In the genomic region with DNA sequence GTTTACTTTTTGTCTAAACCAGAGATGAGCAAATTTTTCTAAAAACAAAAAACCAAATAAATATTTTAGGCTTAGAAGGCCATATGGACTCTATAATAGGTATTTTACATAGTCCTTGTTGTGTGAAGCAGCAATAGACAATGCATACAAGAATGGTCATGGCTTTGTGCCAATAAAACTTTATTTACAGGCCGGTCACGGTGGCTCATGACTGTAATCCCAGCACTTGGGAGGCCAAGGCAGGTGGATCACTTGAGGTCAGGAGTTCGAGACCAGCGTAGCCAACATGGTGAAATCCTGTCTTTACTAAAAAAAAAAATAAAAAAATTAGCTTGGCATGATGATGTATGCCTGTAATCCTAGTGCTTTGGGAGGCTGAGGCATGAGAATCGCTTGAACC, we compare ENCODE assay signal across 2 cellular contexts.
TF ChIP-seq lines count a peak whose summit lies in the region.

No MANE protein-coding gene starts in this region.

TF ChIP-seq in HEK293, 187 proteins besides CTCF, POLR2A, EP300 and RAD21:
- TF ChIP-seq, protein P1, sequence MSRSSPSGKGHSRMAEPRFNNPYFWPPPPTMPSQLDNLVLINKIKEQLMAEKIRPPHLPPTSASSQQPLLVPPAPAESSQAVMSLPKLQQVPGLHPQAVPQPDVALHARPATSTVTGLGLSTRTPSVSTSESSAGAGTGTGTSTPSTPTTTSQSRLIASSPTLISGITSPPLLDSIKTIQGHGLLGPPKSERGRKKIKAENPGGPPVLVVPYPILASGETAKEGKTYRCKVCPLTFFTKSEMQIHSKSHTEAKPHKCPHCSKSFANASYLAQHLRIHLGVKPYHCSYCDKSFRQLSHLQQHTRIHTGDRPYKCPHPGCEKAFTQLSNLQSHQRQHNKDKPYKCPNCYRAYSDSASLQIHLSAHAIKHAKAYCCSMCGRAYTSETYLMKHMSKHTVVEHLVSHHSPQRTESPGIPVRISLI (tag by site-specific recombination; IDR thresholded peaks at IDR 0.05) = 0 out of 2 replicates have a peak, but pooled peaks have one; percentile 26
- TF ChIP-seq, protein P2, sequence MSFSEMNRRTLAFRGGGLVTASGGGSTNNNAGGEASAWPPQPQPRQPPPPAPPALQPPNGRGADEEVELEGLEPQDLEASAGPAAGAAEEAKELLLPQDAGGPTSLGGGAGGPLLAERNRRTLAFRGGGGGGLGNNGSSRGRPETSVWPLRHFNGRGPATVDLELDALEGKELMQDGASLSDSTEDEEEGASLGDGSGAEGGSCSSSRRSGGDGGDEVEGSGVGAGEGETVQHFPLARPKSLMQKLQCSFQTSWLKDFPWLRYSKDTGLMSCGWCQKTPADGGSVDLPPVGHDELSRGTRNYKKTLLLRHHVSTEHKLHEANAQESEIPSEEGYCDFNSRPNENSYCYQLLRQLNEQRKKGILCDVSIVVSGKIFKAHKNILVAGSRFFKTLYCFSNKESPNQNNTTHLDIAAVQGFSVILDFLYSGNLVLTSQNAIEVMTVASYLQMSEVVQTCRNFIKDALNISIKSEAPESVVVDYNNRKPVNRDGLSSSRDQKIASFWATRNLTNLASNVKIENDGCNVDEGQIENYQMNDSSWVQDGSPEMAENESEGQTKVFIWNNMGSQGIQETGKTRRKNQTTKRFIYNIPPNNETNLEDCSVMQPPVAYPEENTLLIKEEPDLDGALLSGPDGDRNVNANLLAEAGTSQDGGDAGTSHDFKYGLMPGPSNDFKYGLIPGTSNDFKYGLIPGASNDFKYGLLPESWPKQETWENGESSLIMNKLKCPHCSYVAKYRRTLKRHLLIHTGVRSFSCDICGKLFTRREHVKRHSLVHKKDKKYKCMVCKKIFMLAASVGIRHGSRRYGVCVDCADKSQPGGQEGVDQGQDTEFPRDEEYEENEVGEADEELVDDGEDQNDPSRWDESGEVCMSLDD (tag by site-specific recombination; IDR thresholded peaks at IDR 0.05) = no peak

TF ChIP-seq in K562, 482 proteins besides CTCF, POLR2A, EP300 and RAD21 (continued from another document):
- TF ChIP-seq, protein P3, sequence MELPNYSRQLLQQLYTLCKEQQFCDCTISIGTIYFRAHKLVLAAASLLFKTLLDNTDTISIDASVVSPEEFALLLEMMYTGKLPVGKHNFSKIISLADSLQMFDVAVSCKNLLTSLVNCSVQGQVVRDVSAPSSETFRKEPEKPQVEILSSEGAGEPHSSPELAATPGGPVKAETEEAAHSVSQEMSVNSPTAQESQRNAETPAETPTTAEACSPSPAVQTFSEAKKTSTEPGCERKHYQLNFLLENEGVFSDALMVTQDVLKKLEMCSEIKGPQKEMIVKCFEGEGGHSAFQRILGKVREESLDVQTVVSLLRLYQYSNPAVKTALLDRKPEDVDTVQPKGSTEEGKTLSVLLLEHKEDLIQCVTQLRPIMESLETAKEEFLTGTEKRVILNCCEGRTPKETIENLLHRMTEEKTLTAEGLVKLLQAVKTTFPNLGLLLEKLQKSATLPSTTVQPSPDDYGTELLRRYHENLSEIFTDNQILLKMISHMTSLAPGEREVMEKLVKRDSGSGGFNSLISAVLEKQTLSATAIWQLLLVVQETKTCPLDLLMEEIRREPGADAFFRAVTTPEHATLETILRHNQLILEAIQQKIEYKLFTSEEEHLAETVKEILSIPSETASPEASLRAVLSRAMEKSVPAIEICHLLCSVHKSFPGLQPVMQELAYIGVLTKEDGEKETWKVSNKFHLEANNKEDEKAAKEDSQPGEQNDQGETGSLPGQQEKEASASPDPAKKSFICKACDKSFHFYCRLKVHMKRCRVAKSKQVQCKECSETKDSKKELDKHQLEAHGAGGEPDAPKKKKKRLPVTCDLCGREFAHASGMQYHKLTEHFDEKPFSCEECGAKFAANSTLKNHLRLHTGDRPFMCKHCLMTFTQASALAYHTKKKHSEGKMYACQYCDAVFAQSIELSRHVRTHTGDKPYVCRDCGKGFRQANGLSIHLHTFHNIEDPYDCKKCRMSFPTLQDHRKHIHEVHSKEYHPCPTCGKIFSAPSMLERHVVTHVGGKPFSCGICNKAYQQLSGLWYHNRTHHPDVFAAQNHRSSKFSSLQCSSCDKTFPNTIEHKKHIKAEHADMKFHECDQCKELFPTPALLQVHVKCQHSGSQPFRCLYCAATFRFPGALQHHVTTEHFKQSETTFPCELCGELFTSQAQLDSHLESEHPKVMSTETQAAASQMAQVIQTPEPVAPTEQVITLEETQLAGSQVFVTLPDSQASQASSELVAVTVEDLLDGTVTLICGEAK (IDR thresholded peaks at IDR 0.05) = peak; percentile 72
- TF ChIP-seq, protein P3 (CRISPR knock-in tag; IDR thresholded peaks at IDR 0.05) = no peak
- TF ChIP-seq ZNF184 (CRISPR knock-in tag; IDR thresholded peaks at IDR 0.05) = no peak
